In genomic region chr12:55908726-55909512, GRCh38 we compare ENCODE assay signal across 1 cellular context.
TF ChIP-seq lines count a peak whose summit lies in the region.

No MANE protein-coding gene starts in this region.

TF ChIP-seq in HepG2, 621 proteins besides CTCF, POLR2A, EP300 and RAD21 (continued from another document and continues in another):
- no peak for TF ChIP-seq LRRFIP1 (CRISPR knock-in tag; conservative IDR thresholded peaks at IDR 0.05)
- no peak for TF ChIP-seq KDM3A (CRISPR knock-in tag; IDR thresholded peaks at IDR 0.05; ENCODE audit: low read depth)
- no peak for TF ChIP-seq ATF2 (CRISPR knock-in tag; IDR thresholded peaks at IDR 0.05)
- peak; percentile 51; the same call in 1 of the 2 replicates for TF ChIP-seq HNF4G (IDR thresholded peaks at IDR 0.05; ENCODE audit: borderline replicate concordance, low read depth, low read length)
- no peak for TF ChIP-seq HNF4G (CRISPR knock-in tag; IDR thresholded peaks at IDR 0.05; ENCODE audit: borderline replicate concordance, low read depth)
- TF ChIP-seq PITX1 (CRISPR knock-in tag; IDR thresholded peaks at IDR 0.05): 0 out of 2 replicates have a peak, but pooled peaks have one; percentile 23
- TF ChIP-seq RELA (CRISPR knock-in tag; IDR thresholded peaks at IDR 0.05): no peak
- TF ChIP-seq FOXA3 (CRISPR knock-in tag; IDR thresholded peaks at IDR 0.05): peak; percentile 8; the same call in 1 of the 2 replicates
- no peak for TF ChIP-seq TBX2 (CRISPR knock-in tag; IDR thresholded peaks at IDR 0.05; ENCODE audit: borderline replicate concordance)
- no peak for TF ChIP-seq ZNF724P (CRISPR knock-in tag; IDR thresholded peaks at IDR 0.05; ENCODE audit: borderline replicate concordance)
- TF ChIP-seq ZNF687 (CRISPR knock-in tag; IDR thresholded peaks at IDR 0.05): no peak
- TF ChIP-seq NFIC (IDR thresholded peaks at IDR 0.05; ENCODE audit: low read length): peak; percentile 44; the same call in 1 of the 2 replicates
- peak; percentile 66 for TF ChIP-seq HNF4A (CRISPR knock-in tag; IDR thresholded peaks at IDR 0.05)
- TF ChIP-seq KAT8 (CRISPR knock-in tag; IDR thresholded peaks at IDR 0.05): no peak
- no peak for TF ChIP-seq ZNF564 (CRISPR knock-in tag; IDR thresholded peaks at IDR 0.05)
- TF ChIP-seq ZHX2 (IDR thresholded peaks at IDR 0.05; ENCODE audit: low read depth): no peak
- no peak for TF ChIP-seq ZHX2 (CRISPR knock-in tag; IDR thresholded peaks at IDR 0.05; ENCODE audit: borderline replicate concordance)
- no peak for TF ChIP-seq SETDB1 (CRISPR knock-in tag; IDR thresholded peaks at IDR 0.05; ENCODE audit: borderline replicate concordance)
- TF ChIP-seq, protein P1, sequence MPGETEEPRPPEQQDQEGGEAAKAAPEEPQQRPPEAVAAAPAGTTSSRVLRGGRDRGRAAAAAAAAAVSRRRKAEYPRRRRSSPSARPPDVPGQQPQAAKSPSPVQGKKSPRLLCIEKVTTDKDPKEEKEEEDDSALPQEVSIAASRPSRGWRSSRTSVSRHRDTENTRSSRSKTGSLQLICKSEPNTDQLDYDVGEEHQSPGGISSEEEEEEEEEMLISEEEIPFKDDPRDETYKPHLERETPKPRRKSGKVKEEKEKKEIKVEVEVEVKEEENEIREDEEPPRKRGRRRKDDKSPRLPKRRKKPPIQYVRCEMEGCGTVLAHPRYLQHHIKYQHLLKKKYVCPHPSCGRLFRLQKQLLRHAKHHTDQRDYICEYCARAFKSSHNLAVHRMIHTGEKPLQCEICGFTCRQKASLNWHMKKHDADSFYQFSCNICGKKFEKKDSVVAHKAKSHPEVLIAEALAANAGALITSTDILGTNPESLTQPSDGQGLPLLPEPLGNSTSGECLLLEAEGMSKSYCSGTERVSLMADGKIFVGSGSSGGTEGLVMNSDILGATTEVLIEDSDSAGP (CRISPR knock-in tag; IDR thresholded peaks at IDR 0.05; ENCODE audit: borderline replicate concordance): no peak
- TF ChIP-seq ASH2L (IDR thresholded peaks at IDR 0.05; ENCODE audit: insufficient read length, low read depth, low read length): peak; percentile 43
- no peak for TF ChIP-seq USF2 (IDR thresholded peaks at IDR 0.05; ENCODE audit: low read depth, low read length)
- no peak for TF ChIP-seq USF2 (CRISPR knock-in tag; IDR thresholded peaks at IDR 0.05; ENCODE audit: borderline replicate concordance)
- TF ChIP-seq, protein P2, sequence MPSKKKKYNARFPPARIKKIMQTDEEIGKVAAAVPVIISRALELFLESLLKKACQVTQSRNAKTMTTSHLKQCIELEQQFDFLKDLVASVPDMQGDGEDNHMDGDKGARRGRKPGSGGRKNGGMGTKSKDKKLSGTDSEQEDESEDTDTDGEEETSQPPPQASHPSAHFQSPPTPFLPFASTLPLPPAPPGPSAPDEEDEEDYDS (CRISPR knock-in tag; IDR thresholded peaks at IDR 0.05): 0 out of 2 replicates have a peak, but pooled peaks have one; percentile 23
- TF ChIP-seq ZNF839 (CRISPR knock-in tag; IDR thresholded peaks at IDR 0.05; ENCODE audit: borderline replicate concordance): no peak
- TF ChIP-seq KLF16 (CRISPR knock-in tag; IDR thresholded peaks at IDR 0.05): 0 out of 4 replicates have a peak, but pooled peaks of 1 of the 2 experiments have one; percentile 25
- no peak for TF ChIP-seq KAT7 (CRISPR knock-in tag; IDR thresholded peaks at IDR 0.05; ENCODE audit: borderline replicate concordance)
- no peak for TF ChIP-seq ZKSCAN5 (CRISPR knock-in tag; IDR thresholded peaks at IDR 0.05)
- no peak for TF ChIP-seq SNAPC4 (CRISPR knock-in tag; IDR thresholded peaks at IDR 0.05)
- TF ChIP-seq THYN1 (CRISPR knock-in tag; IDR thresholded peaks at IDR 0.05; ENCODE audit: borderline replicate concordance, low read depth): no peak
- TF ChIP-seq ZNF12 (CRISPR knock-in tag; IDR thresholded peaks at IDR 0.05): peak; percentile 79
